ENCODE assay signal across 19 cellular contexts in the genomic region with DNA sequence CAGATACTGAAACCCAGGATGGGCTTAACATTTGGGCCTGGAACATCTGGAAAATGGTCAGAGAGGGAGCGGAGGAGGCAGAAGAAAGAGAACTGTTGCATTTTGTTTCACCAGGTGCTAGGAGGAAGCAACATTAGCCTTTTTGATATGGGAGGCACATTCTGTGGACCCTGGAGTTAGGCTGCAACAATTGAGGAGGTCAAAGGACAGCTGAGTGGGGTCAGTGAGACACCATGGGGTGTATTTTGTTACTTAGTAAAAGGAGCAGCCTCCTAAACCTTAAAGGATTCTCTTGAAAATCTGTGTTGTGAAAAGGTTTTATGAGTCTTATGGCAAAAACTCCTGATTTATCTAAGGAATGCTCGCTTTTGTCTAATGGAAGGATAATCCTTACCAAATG.
"Had no signal": no experiment of that assay in that cellular context is flagged by ENCODE, and none has a peak within 500 bp of the region (broad histone marks: within the 10 kb centered on the region; RNA-seq: fewer than 3 reads in every experiment).

No MANE protein-coding gene starts in this region.

- H3K27me3 ChIP-seq: body of pancreas, foreskin keratinocyte, sigmoid colon had no signal

- H3K36me3 ChIP-seq: lower lobe of right lung, sigmoid colon, transverse colon had no signal

- H3K9me3 ChIP-seq: body of pancreas, lower lobe of right lung, sigmoid colon, transverse colon had no signal

- H3K36me3 Mint-ChIP-seq: activated naive CD4-positive, alpha-beta T cell treated with anti-CD3 and anti-CD28 coated beads, Interleukin-2, amount 50 U/mL, for 24 hours; naive B cell; stimulated activated naive B cell treated with anti-CD40 and anti-IgM and Interleukin-4, amounts not matched to agents 10 μg/mL and 1 μg/mL and 100 μg/mL, for 72 hours had no signal

- H3K4me1 ChIP-seq: body of pancreas, foreskin keratinocyte, lower lobe of right lung, sigmoid colon, transverse colon had no signal

- DNase-seq: activated B cell treated with CpG ODN at 0.5 μM for 24 hours; activated CD4-positive, alpha-beta T cell treated with anti-CD3 and anti-CD28 coated beads, Interleukin-2, amount 10 ng/mL, durations not matched to agents 7 days and 5 days; activated effector memory CD4-positive, alpha-beta T cell treated with Interleukin-2 at 50 U/mL for 16 hours; activated T-cell treated with anti-CD3 and anti-CD28 coated beads for 4 hours; body of pancreas; cerebellar nuclear complex; foreskin keratinocyte; head of caudate nucleus; kidney glomerular epithelial cell; lower lobe of right lung; naive B cell; sigmoid colon; stimulated activated CD4-positive, alpha-beta T cell treated with anti-CD3 and anti-CD28 coated beads, Interleukin-2, amount 100 ng/mL, for 24 hours; stimulated activated naive B cell treated with anti-CD40 and anti-IgM and Interleukin-4, amounts not matched to agents 10 μg/mL and 1 μg/mL and 100 μg/mL, for 72 hours; substantia nigra; transverse colon had no signal

- H3K4me1 Mint-ChIP-seq: activated B cell treated with CpG ODN at 0.5 μM for 24 hours; activated CD4-positive, alpha-beta T cell treated with anti-CD3 and anti-CD28 coated beads, Interleukin-2, amount 10 ng/mL, durations not matched to agents 7 days and 5 days; activated naive CD4-positive, alpha-beta T cell treated with anti-CD3 and anti-CD28 coated beads, Interleukin-2, amount 50 U/mL, for 24 hours; naive B cell; stimulated activated naive B cell treated with anti-CD40 and anti-IgM and Interleukin-4, amounts not matched to agents 10 μg/mL and 1 μg/mL and 100 μg/mL, for 72 hours had no signal

- H3K27ac ChIP-seq: body of pancreas, foreskin keratinocyte, lower lobe of right lung, sigmoid colon, transverse colon had no signal

- H3K4me3 Mint-ChIP-seq: activated B cell treated with CpG ODN at 0.5 μM for 24 hours; activated CD4-positive, alpha-beta T cell treated with anti-CD3 and anti-CD28 coated beads, Interleukin-2, amount 10 ng/mL, durations not matched to agents 7 days and 5 days; activated naive CD4-positive, alpha-beta T cell treated with anti-CD3 and anti-CD28 coated beads, Interleukin-2, amount 50 U/mL, for 24 hours; dendritic cell treated with granulocyte-macrophage colony-stimulating factor and Interleukin-4, amounts not matched to agents 40 ng/mL and 50 ng/mL, for 4 days; naive B cell; stimulated activated naive B cell treated with anti-CD40 and anti-IgM and Interleukin-4, amounts not matched to agents 10 μg/mL and 1 μg/mL and 100 μg/mL, for 72 hours; T-helper 1 cell treated with Interleukin-12 subunit alpha and Interleukin-12 subunit beta and Interleukin-4 antibody, amounts not matched to agents 30 μg/mL and 1 μg/mL, for 36 hours had no signal

- H3K27me3 Mint-ChIP-seq: dendritic cell treated with granulocyte-macrophage colony-stimulating factor and Interleukin-4, amounts not matched to agents 40 ng/mL and 50 ng/mL, for 4 days had no signal

- H3K9me3 Mint-ChIP-seq: activated B cell treated with CpG ODN at 0.5 μM for 24 hours; activated CD4-positive, alpha-beta T cell treated with anti-CD3 and anti-CD28 coated beads, Interleukin-2, amount 10 ng/mL, durations not matched to agents 7 days and 5 days; activated naive CD4-positive, alpha-beta T cell treated with anti-CD3 and anti-CD28 coated beads, Interleukin-2, amount 50 U/mL, for 24 hours; dendritic cell treated with granulocyte-macrophage colony-stimulating factor and Interleukin-4, amounts not matched to agents 40 ng/mL and 50 ng/mL, for 4 days; naive B cell; stimulated activated naive B cell treated with anti-CD40 and anti-IgM and Interleukin-4, amounts not matched to agents 10 μg/mL and 1 μg/mL and 100 μg/mL, for 72 hours; T-helper 1 cell treated with Interleukin-12 subunit alpha and Interleukin-12 subunit beta and Interleukin-4 antibody, amounts not matched to agents 30 μg/mL and 1 μg/mL, for 36 hours had no signal

- ATAC-seq: body of pancreas; foreskin keratinocyte; lower lobe of right lung; stimulated activated naive B cell treated with anti-CD40 and anti-IgM and Interleukin-4, amounts not matched to agents 10 μg/mL and 1 μg/mL and 100 μg/mL, for 72 hours had no signal

- H3K27ac Mint-ChIP-seq: activated B cell treated with CpG ODN at 0.5 μM for 24 hours; activated CD4-positive, alpha-beta T cell treated with anti-CD3 and anti-CD28 coated beads, Interleukin-2, amount 10 ng/mL, durations not matched to agents 7 days and 5 days; activated naive CD4-positive, alpha-beta T cell treated with anti-CD3 and anti-CD28 coated beads, Interleukin-2, amount 50 U/mL, for 24 hours; dendritic cell treated with granulocyte-macrophage colony-stimulating factor and Interleukin-4, amounts not matched to agents 40 ng/mL and 50 ng/mL, for 4 days; naive B cell; stimulated activated naive B cell treated with anti-CD40 and anti-IgM and Interleukin-4, amounts not matched to agents 10 μg/mL and 1 μg/mL and 100 μg/mL, for 72 hours; T-helper 1 cell treated with Interleukin-12 subunit alpha and Interleukin-12 subunit beta and Interleukin-4 antibody, amounts not matched to agents 30 μg/mL and 1 μg/mL, for 36 hours had no signal

- H3K4me3 ChIP-seq: body of pancreas, lower lobe of right lung, sigmoid colon, transverse colon had no signal
